8 cellular contexts compared by ENCODE assay signal in genomic region chr19:43668406-43669158, GRCh38. TPM values are rescaled to one million over a fixed set of nuclear protein-coding genes. Genes with fewer than 3 reads are reported as not detected.
A peak's percentile ranks its signal among the peaks of the same experiment; 100 is the strongest.
DNase-seq lines count a peak whose midpoint lies in the region; TF ChIP-seq lines count a peak whose summit lies in the region.

No MANE protein-coding gene starts in this region.

- peak; percentile 85 to 91 for TF ChIP-seq POLR2A in suprapubic skin (IDR thresholded peaks at IDR 0.05)

- peaks cover 4% of the 10 kb centered on the region; the same call in 1 of the 2 replicates for H3K4me1 ChIP-seq in MM.1S (ENCODE audit: low read length)
- H3K4me1 ChIP-seq in suprapubic skin = peaks cover 30% of the 10 kb centered on the region

- under 1% methylated on average over 47 of the region's 47 CpGs for WGBS in suprapubic skin

- H3K36me3 Mint-ChIP-seq in activated naive CD4-positive, alpha-beta T cell treated with anti-CD3 and anti-CD28 coated beads, Interleukin-2, amount 50 U/mL, for 24 hours = peaks cover 6% of the 10 kb centered on the region

- in situ Hi-C loops in G401 (cut with HindIII; ENCODE audit: low sequenced_read_pairs) = no loop called here

- peak overlapping the region; percentile 49; the same call in 1 of the 2 replicates for H3K9ac ChIP-seq in MM.1S (ENCODE audit: low read length)

- H3K4me3 Mint-ChIP-seq in activated naive CD4-positive, alpha-beta T cell treated with anti-CD3 and anti-CD28 coated beads, Interleukin-2, amount 50 U/mL, for 24 hours = peak overlapping the region; percentile 89

- no peaks in the 10 kb centered on the region for H3K79me2 ChIP-seq in MM.1S (ENCODE audit: low read length)

- no peaks in the 10 kb centered on the region for H3F3A ChIP-seq in MM.1S (ENCODE audit: insufficient read depth, low read length)

- H3K27ac Mint-ChIP-seq in activated naive CD4-positive, alpha-beta T cell treated with anti-CD3 and anti-CD28 coated beads, Interleukin-2, amount 50 U/mL, for 24 hours = peak overlapping the region; percentile 81

- no peak for TF ChIP-seq CTCF in MM.1S (IDR thresholded peaks at IDR 0.05; ENCODE audit: low read length)
- TF ChIP-seq CTCF in suprapubic skin (IDR thresholded peaks at IDR 0.05) = no peak

- no peaks in the 10 kb centered on the region for H4K20me1 ChIP-seq in MM.1S (ENCODE audit: insufficient read depth, low read length)

- H3K4me3 ChIP-seq in MM.1S (ENCODE audit: low read length) (peak overlapping the region; percentile 69), suprapubic skin (peak overlapping the region; percentile 66)

- H3K9me3 ChIP-seq in MM.1S (replicated peaks; ENCODE audit: insufficient read depth, low read length) (no peaks in the 10 kb centered on the region), suprapubic skin (no peaks in the 10 kb centered on the region)

- H3K4me2 ChIP-seq in MM.1S (ENCODE audit: low read depth, low read length) = peak overlapping the region; percentile 98

- H3K4me1 Mint-ChIP-seq in activated naive CD4-positive, alpha-beta T cell treated with anti-CD3 and anti-CD28 coated beads, Interleukin-2, amount 50 U/mL, for 24 hours = peaks cover 51% of the 10 kb centered on the region

- H3K9me2 ChIP-seq in MM.1S (replicated peaks; ENCODE audit: insufficient read depth, low read length) = no peaks in the 10 kb centered on the region

- H2AFZ ChIP-seq in MM.1S (ENCODE audit: low read length) = peak overlapping the region; percentile 95

- peak; percentile 99 for DNase-seq in G401 (ENCODE audit: low spot score)
- peak; percentile 99 for DNase-seq in HCEC 1CT
- peak; percentile 98 for DNase-seq in MM.1S
- peak; percentile 94 for DNase-seq in SK-N-DZ (ENCODE audit: low spot score)
- peak; percentile 99 for DNase-seq in globus pallidus (ENCODE audit: low spot score)
- peak; percentile 84 to 100 (median 97) for DNase-seq in nucleus accumbens (lab: John Stamatoyannopoulos, UW)
- peak; percentile 100 for DNase-seq in suprapubic skin (ENCODE audit: low spot score in 2 of 2)

- H3K27me3 ChIP-seq in MM.1S (replicated peaks; ENCODE audit: insufficient read depth, low read length) (peaks cover 19% of the 10 kb centered on the region), suprapubic skin (no peaks in the 10 kb centered on the region)

- H3K27me3 Mint-ChIP-seq in activated naive CD4-positive, alpha-beta T cell treated with anti-CD3 and anti-CD28 coated beads, Interleukin-2, amount 50 U/mL, for 24 hours = no peaks in the 10 kb centered on the region

- no peaks in the 10 kb centered on the region for H3K9me3 Mint-ChIP-seq in activated naive CD4-positive, alpha-beta T cell treated with anti-CD3 and anti-CD28 coated beads, Interleukin-2, amount 50 U/mL, for 24 hours

- no peak for TF ChIP-seq EP300 in suprapubic skin (IDR thresholded peaks at IDR 0.05)

- H3K27ac ChIP-seq in MM.1S (ENCODE audit: low read length) = no peak overlapping the region
- peak overlapping the region; percentile 94 for H3K27ac ChIP-seq in suprapubic skin

- H3K36me3 ChIP-seq in MM.1S (replicated peaks; ENCODE audit: insufficient read depth, low read length) (no peaks in the 10 kb centered on the region), suprapubic skin (peaks cover 10% of the 10 kb centered on the region)

RNA-seq across cellular contexts. Expression of gene PLAUR, which starts 1.4 kb away (rescaled TPM):
- total RNA-seq in G401 (2014; rRNA removed; shearing (Covaris generic)) = 6.0 and 8.8 TPM in 2 replicates
- 10.7 and 16.4 TPM in 2 replicates for polyA plus RNA-seq in SK-N-DZ (2014; cell fraction: cytosol; rRNA removed)
- polyA plus RNA-seq in SK-N-DZ (2014; cell fraction: nucleus; rRNA removed) = 19.4 and 19.7 TPM in 2 replicates
- 10 to 100 TPM in 2 of 4 donors, 1 to 10 TPM in 2; 5.6 to 18.0 (median 10.9) TPM for total RNA-seq in suprapubic skin

RNA-seq across cellular contexts. Expression of gene CADM4, which starts 28.9 kb away (rescaled TPM):
- total RNA-seq in G401 (2014; rRNA removed; shearing (Covaris generic)) = 47.8 and 58.7 TPM in 2 replicates
- 17.3 and 25.7 TPM in 2 replicates for polyA plus RNA-seq in SK-N-DZ (2014; cell fraction: cytosol; rRNA removed)
- polyA plus RNA-seq in SK-N-DZ (2014; cell fraction: nucleus; rRNA removed) = 9.1 and 15.2 TPM in 2 replicates
- total RNA-seq in suprapubic skin = 10 to 100 TPM; 14.1 to 23.8 (median 15.7) TPM

RNA-seq across cellular contexts. Expression of gene IRGC, which starts 47.3 kb away (rescaled TPM):
- total RNA-seq in G401 (2014; rRNA removed; shearing (Covaris generic)) = not detected in 2 replicates
- polyA plus RNA-seq in SK-N-DZ (2014; cell fraction: cytosol; rRNA removed) = not detected in 2 replicates
- polyA plus RNA-seq in SK-N-DZ (2014; cell fraction: nucleus; rRNA removed) = not detected in 2 replicates
- not detected for total RNA-seq in suprapubic skin

RNA-seq across cellular contexts. Expression of gene ZNF428, which starts 49.2 kb away (rescaled TPM):
- total RNA-seq in G401 (2014; rRNA removed; shearing (Covaris generic)) = 135 and 160 TPM in 2 replicates
- 118 and 122 TPM in 2 replicates for polyA plus RNA-seq in SK-N-DZ (2014; cell fraction: cytosol; rRNA removed)
- 63.8 and 90.0 TPM in 2 replicates for polyA plus RNA-seq in SK-N-DZ (2014; cell fraction: nucleus; rRNA removed)
- total RNA-seq in suprapubic skin = 10 to 100 TPM; 10.6 to 19.3 (median 17.5) TPM

RNA-seq across cellular contexts. Expression of gene SRRM5, which starts 56.7 kb away (rescaled TPM):
- total RNA-seq in G401 (2014; rRNA removed; shearing (Covaris generic)) = not detected in 2 replicates
- polyA plus RNA-seq in SK-N-DZ (2014; cell fraction: cytosol; rRNA removed) = 0.36 TPM in 1 of 2 replicates, not detected in the other
- polyA plus RNA-seq in SK-N-DZ (2014; cell fraction: nucleus; rRNA removed) = 0.67 and 1.2 TPM in 2 replicates
- 1 to 10 TPM in 1 of 4 donors, not detected in 3; 1.4 TPM for total RNA-seq in suprapubic skin
